Comparison of ENCODE assay signal across 8 cellular contexts in genomic region chr3:111080357-111080937, GRCh38. TPM values are rescaled to one million over a fixed set of nuclear protein-coding genes. Genes with fewer than 3 reads are reported as not detected.
DNase-seq lines count a peak whose midpoint lies in the region; ATAC-seq and TF ChIP-seq lines count a peak whose summit lies in the region.

No MANE protein-coding gene starts in this region.

- POLR2A ChIA-PET in HEK293T (lab: Yijun Ruan, JAX), result interaction anchor here (0.7 kb wide), 1 partner anchor 186 kb away, joined by 3 read pairs; no protein-coding TSS in a partner anchor

- DNase-seq in AG10803 (ENCODE audit: low read depth) (peak; percentile 63), HPDE6-E6E7 (ENCODE audit: extremely low spot score) (peak; percentile 10), amniotic epithelial cell (ENCODE audit: low read depth) (peak; percentile 67), left colon (no peak), HEK293T (ENCODE audit: extremely low spot score) (no peak)

- CTCF ChIA-PET in HEK293T (lab: Yijun Ruan, JAX), result interaction anchor here (0.5 to 0.7 kb wide), 3 partner anchors 10 to 999 kb away, joined by 3 to 4 read pairs (median 3); no protein-coding TSS in a partner anchor

- TF ChIP-seq CTCF in AG10803 (conservative IDR thresholded peaks at IDR 0.05; ENCODE audit: low read length), result peak; percentile 73

- intact Hi-C loops in left colon (cut with DNase I, micrococcal nuclease), result no loop called here

- H3K4me3 ChIP-seq in AG10803 (ENCODE audit: low read length), result no peak overlapping the region

- ATAC-seq in left colon (peak; percentile 73), GM18858 (IDR thresholded peaks at IDR 0.05; ENCODE audit: unreplicated experiment) (no peak), GM19324 (IDR thresholded peaks at IDR 0.05; ENCODE audit: low FRiP score, unreplicated experiment) (no peak), GM19452 (IDR thresholded peaks at IDR 0.05; ENCODE audit: unreplicated experiment) (no peak)

TF ChIP-seq in HEK293T, 16 proteins besides CTCF, POLR2A, EP300 and RAD21:
- TF ChIP-seq ZNF384 (IDR thresholded peaks at IDR 0.05) (no peak), ELF4 (IDR thresholded peaks at IDR 0.05) (no peak), TARDBP (IDR thresholded peaks at IDR 0.05) (no peak)
- TF ChIP-seq, protein P1, sequence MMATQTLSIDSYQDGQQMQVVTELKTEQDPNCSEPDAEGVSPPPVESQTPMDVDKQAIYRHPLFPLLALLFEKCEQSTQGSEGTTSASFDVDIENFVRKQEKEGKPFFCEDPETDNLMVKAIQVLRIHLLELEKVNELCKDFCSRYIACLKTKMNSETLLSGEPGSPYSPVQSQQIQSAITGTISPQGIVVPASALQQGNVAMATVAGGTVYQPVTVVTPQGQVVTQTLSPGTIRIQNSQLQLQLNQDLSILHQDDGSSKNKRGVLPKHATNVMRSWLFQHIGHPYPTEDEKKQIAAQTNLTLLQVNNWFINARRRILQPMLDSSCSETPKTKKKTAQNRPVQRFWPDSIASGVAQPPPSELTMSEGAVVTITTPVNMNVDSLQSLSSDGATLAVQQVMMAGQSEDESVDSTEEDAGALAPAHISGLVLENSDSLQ (IDR thresholded peaks at IDR 0.05), result no peak
TF ChIP-seq in HEK293T: peak in this region for 0.

RNA-seq across cellular contexts. Expression of gene NECTIN3, which starts 8.8 kb away (rescaled TPM):
- total RNA-seq in left colon, result 10 to 100 TPM; 44.8 to 47.3 TPM

Comparison
In these comparisons a context has a peak if more than half of its experiments do, and no peak if none do; other contexts are left out.
1. DNase-seq: peak in AG10803 (single experiment), HPDE6-E6E7 (single experiment) and amniotic epithelial cell (single experiment); none in left colon (0 of 2) and HEK293T (single experiment).